ENCODE assay signal across 17 cellular contexts in genomic region chr15:81337713-81338157, GRCh38. TPM values are rescaled to one million over a fixed set of nuclear protein-coding genes. Genes with fewer than 3 reads are reported as not detected.
DNase-seq lines count a peak whose midpoint lies in the region; ATAC-seq, FAIRE-seq and TF ChIP-seq lines count a peak whose summit lies in the region.
"Had no signal": no experiment of that assay in that cellular context is flagged by ENCODE, and none has a peak within 500 bp of the region (broad histone marks: within the 10 kb centered on the region; RNA-seq: fewer than 3 reads in every experiment).

No MANE protein-coding gene starts in this region.

- TF ChIP-seq CTCF in AG10803 (conservative IDR thresholded peaks at IDR 0.05; ENCODE audit: low read length) (no peak), RWPE2 (IDR thresholded peaks at IDR 0.05; ENCODE audit: poor library complexity, severe bottlenecking) (no peak), fibroblast of mammary gland (conservative IDR thresholded peaks at IDR 0.05; ENCODE audit: control insufficient read depth, insufficient read depth, low read depth, low read length) (no peak), D721Med (IDR thresholded peaks at IDR 0.05; ENCODE audit: insufficient read depth, missing control alignments) (no peak)

- peaks cover 20% of the 10 kb centered on the region for H3K4me1 ChIP-seq in RWPE2 (ENCODE audit: insufficient read depth, poor library complexity, severe bottlenecking)

- no peak for FAIRE-seq in D721Med (lab: Jason Lieb, UNC)
- FAIRE-seq: HepG2 had no signal

- intact Hi-C loops in sciatic nerve (cut with DNase I) = no loop called here

- no peak overlapping the region for H3K27ac Mint-ChIP-seq in activated naive CD4-positive, alpha-beta T cell treated with anti-CD3 and anti-CD28 coated beads, Interleukin-2, amount 10 ng/mL, durations not matched to agents 7 days and 5 days
- H3K27ac Mint-ChIP-seq: activated naive CD4-positive, alpha-beta T cell treated with anti-CD3 and anti-CD28 coated beads for 36 hours had no signal

- no peaks in the 10 kb centered on the region for H3K27me3 ChIP-seq in RWPE2 (ENCODE audit: insufficient read depth, poor library complexity, severe bottlenecking)

- no peak overlapping the region for H3K4me3 Mint-ChIP-seq in activated naive CD4-positive, alpha-beta T cell treated with anti-CD3 and anti-CD28 coated beads, Interleukin-2, amount 10 ng/mL, durations not matched to agents 7 days and 5 days
- H3K4me3 Mint-ChIP-seq: activated naive CD4-positive, alpha-beta T cell treated with anti-CD3 and anti-CD28 coated beads for 36 hours; naive B cell had no signal

- no peaks in the 10 kb centered on the region for H3K9me3 ChIP-seq in RWPE2 (ENCODE audit: severe bottlenecking)

- peaks cover 3% of the 10 kb centered on the region for H3K4me1 Mint-ChIP-seq in activated naive CD4-positive, alpha-beta T cell treated with anti-CD3 and anti-CD28 coated beads, Interleukin-2, amount 10 ng/mL, durations not matched to agents 7 days and 5 days

- H3K36me3 ChIP-seq in RWPE2 (ENCODE audit: low read depth) = no peaks in the 10 kb centered on the region

- H3K27me3 Mint-ChIP-seq in activated naive CD4-positive, alpha-beta T cell treated with anti-CD3 and anti-CD28 coated beads, Interleukin-2, amount 10 ng/mL, durations not matched to agents 7 days and 5 days = peaks cover 4% of the 10 kb centered on the region

- peak; percentile 65 for DNase-seq in AG10803 (ENCODE audit: low read depth)
- no peak for DNase-seq in RWPE2 (ENCODE audit: low spot score)
- peak; percentile 66 for DNase-seq in fibroblast of mammary gland (ENCODE audit: low read depth)
- DNase-seq in sciatic nerve (ENCODE audit: low spot score) = no peak
- DNase-seq in NCI-H226 = no peak
- no peak for DNase-seq in D721Med (ENCODE audit: insufficient read length, low spot score)
- no peak for DNase-seq in activated naive CD4-positive, alpha-beta T cell treated with anti-CD3 and anti-CD28 coated beads, Interleukin-2, amount 10 ng/mL, durations not matched to agents 7 days and 5 days
- DNase-seq in NCI-H526 treated with DMSO at 0.1 percent for 48 hours (lab: John Stamatoyannopoulos, UW) = no peak
- DNase-seq: activated naive CD4-positive, alpha-beta T cell treated with anti-CD3 and anti-CD28 coated beads for 36 hours; cerebellar nuclear complex; DMS 273 treated with DMSO at 0.1 percent for 48 hours; naive B cell; NCI-H1048; stimulated activated CD4-positive, alpha-beta T cell treated with anti-CD3 and anti-CD28 coated beads, Interleukin-4, amount 100 ng/mL, for 1 hour had no signal

- H3K9me3 Mint-ChIP-seq in activated naive CD4-positive, alpha-beta T cell treated with anti-CD3 and anti-CD28 coated beads, Interleukin-2, amount 10 ng/mL, durations not matched to agents 7 days and 5 days = no peaks in the 10 kb centered on the region
- H3K9me3 Mint-ChIP-seq: activated naive CD4-positive, alpha-beta T cell treated with anti-CD3 and anti-CD28 coated beads for 36 hours; naive B cell had no signal

- H3K27ac ChIP-seq in RWPE2 (ENCODE audit: poor library complexity, severe bottlenecking) = peak overlapping the region; percentile 38
- H3K27ac ChIP-seq: SK-N-MC had no signal

- H3K4me3 ChIP-seq in AG10803 (ENCODE audit: low read length) (no peak overlapping the region; the same call in 1 of the 2 replicates), RWPE2 (ENCODE audit: severe bottlenecking) (no peak overlapping the region), fibroblast of mammary gland (ENCODE audit: control insufficient read depth, low read depth, low read length) (peak overlapping the region; percentile 6)
- H3K4me3 ChIP-seq: SK-N-MC had no signal

- no peaks in the 10 kb centered on the region for H3K36me3 Mint-ChIP-seq in activated naive CD4-positive, alpha-beta T cell treated with anti-CD3 and anti-CD28 coated beads, Interleukin-2, amount 10 ng/mL, durations not matched to agents 7 days and 5 days
- H3K36me3 Mint-ChIP-seq: naive B cell had no signal

- no peak for ATAC-seq in RWPE2 (ENCODE audit: low read depth)
- peak; percentile 56 for ATAC-seq in sciatic nerve
- ATAC-seq: HepG2 had no signal

- CTCF ChIA-PET in activated naive CD4-positive, alpha-beta T cell treated with anti-CD3 and anti-CD28 coated beads, Interleukin-2, amount 10 ng/mL, durations not matched to agents 7 days and 5 days (lab: Charles Lee) = interaction anchor here (0.7 to 11.3 kb wide), 4 partner anchors 62 to 230 kb away, joined by 3 to 102 read pairs (median 48); no protein-coding TSS in a partner anchor

RNA-seq across cellular contexts. Expression of gene STARD5, which starts 13.8 kb away (rescaled TPM):
- total RNA-seq in sciatic nerve = 6.1 TPM

RNA-seq across cellular contexts. Expression of gene TMC3, which starts 36.3 kb away (rescaled TPM):
- 0.13 TPM for total RNA-seq in sciatic nerve
- total RNA-seq: activated naive CD4-positive, alpha-beta T cell treated with anti-CD3 and anti-CD28 coated beads for 36 hours; HepG2; renal cortical epithelial cell had no signal

Comparison
In these comparisons a context has a peak if more than half of its experiments do, and no peak if none do; other contexts are left out.
1. DNase-seq: peak in AG10803 (single experiment) and fibroblast of mammary gland (single experiment); none in RWPE2 (single experiment), sciatic nerve (single experiment), NCI-H226 (single experiment), D721Med (single experiment), activated naive CD4-positive, alpha-beta T cell treated with anti-CD3 and anti-CD28 coated beads, Interleukin-2, amount 10 ng/mL, durations not matched to agents 7 days and 5 days (single experiment) and NCI-H526 treated with DMSO at 0.1 percent for 48 hours (single experiment).